8 cellular contexts compared by ENCODE assay signal in genomic region chr13:106349080-106349841, GRCh38.
DNase-seq lines count a peak whose midpoint lies in the region; ATAC-seq and TF ChIP-seq lines count a peak whose summit lies in the region.

No MANE protein-coding gene starts in this region.

- peak overlapping the region; percentile 21 for H3K4me3 ChIP-seq in AG10803 (ENCODE audit: low read length)

- no peak for ATAC-seq in HG02981 (IDR thresholded peaks at IDR 0.05; ENCODE audit: unreplicated experiment)

- TF ChIP-seq CTCF in AG10803 (conservative IDR thresholded peaks at IDR 0.05; ENCODE audit: low read length): no peak

- DNase-seq in AG10803 (ENCODE audit: low read depth) (no peak), NCI-H1105 (lab: John Stamatoyannopoulos, UW) (peak; percentile 87), cerebellum (ENCODE audit: low spot score) (peak; percentile 69), midbrain (lab: John Stamatoyannopoulos, UW) (peak; percentile 11), NOMO-1 treated with DMSO at 0.1 percent for 48 hours (lab: John Stamatoyannopoulos, UW; ENCODE audit: unreplicated experiment) (no peak), posterior vena cava (ENCODE audit: low spot score) (no peak)
- no peak for DNase-seq in activated effector memory CD4-positive, alpha-beta T cell treated with Interleukin-2 at 50 U/mL for 16 hours

- intact Hi-C loops in posterior vena cava (cut with DNase I): no loop called here

Comparison
In these comparisons a context has a peak if more than half of its experiments do, and no peak if none do; other contexts are left out.
1. DNase-seq: peak in NCI-H1105 (single experiment), cerebellum (single experiment) and midbrain (single experiment); none in AG10803 (single experiment), NOMO-1 treated with DMSO at 0.1 percent for 48 hours (single experiment), posterior vena cava (single experiment) and activated effector memory CD4-positive, alpha-beta T cell treated with Interleukin-2 at 50 U/mL for 16 hours (single experiment).